In the genomic region with DNA sequence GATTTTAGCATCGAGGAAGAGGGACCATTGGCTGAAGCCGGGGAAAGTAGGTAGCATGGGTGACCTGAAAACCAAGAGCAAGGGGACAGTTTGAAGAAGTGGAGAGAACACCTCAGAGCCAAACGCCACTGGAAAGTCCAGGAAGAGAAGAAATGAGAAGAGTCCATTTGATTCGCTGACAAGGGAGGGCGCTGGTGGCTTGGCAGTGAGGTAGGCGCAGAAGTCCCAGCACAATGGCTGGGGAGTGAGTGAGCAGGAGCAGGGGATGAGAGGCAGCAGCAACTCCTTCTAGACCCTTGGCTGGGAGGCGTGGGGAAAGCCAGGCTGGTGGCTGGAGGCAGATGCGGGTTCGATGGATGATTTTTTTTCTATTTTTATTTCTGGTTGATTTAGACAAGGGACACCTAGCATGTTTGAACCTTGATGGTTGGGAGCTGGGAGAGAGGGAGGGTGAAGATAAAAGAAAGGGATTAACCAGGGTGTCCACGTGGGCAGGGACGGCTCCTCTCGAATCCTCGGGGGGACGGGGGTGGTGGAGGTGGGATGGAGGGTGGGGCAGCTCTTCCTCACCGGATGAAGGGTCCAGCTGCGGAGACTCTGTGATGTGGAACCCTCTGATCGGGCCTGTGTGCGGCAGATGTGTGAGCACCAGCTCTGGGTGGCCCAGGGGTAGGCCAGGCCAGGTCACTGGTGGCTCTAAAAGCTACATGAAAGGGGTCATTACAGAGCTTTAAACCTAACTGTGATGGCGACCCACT, we compare ENCODE assay signal across 11 cellular contexts.
DNase-seq lines count a peak whose midpoint lies in the region; ATAC-seq and TF ChIP-seq lines count a peak whose summit lies in the region.
"Had no signal": no experiment of that assay in that cellular context is flagged by ENCODE, and none has a peak within 500 bp of the region (broad histone marks: within the 10 kb centered on the region; RNA-seq: fewer than 3 reads in every experiment).

No MANE protein-coding gene starts in this region.

- H3K4me1 ChIP-seq in OCI-LY1 (ENCODE audit: insufficient read depth, low read length, severe bottlenecking) (peaks cover 59% of the 10 kb centered on the region), smooth muscle cell (ENCODE audit: low read depth) (no peaks in the 10 kb centered on the region)

- no peaks in the 10 kb centered on the region for H3K9me3 ChIP-seq in OCI-LY1 (ENCODE audit: low read length)
- H3K9me3 ChIP-seq in smooth muscle cell (replicated peaks; ENCODE audit: low read depth) = no peaks in the 10 kb centered on the region

- no peaks in the 10 kb centered on the region for H3K4me1 Mint-ChIP-seq in activated CD4-positive, alpha-beta T cell treated with anti-CD3 and anti-CD28 coated beads for 36 hours
- H3K4me1 Mint-ChIP-seq in central memory CD8-positive, alpha-beta T cell = peaks cover 13% of the 10 kb centered on the region

- intact Hi-C loops in activated CD4-positive, alpha-beta T cell treated with anti-CD3 and anti-CD28 coated beads for 36 hours (cut with DNase I, micrococcal nuclease) = loop anchor here in 1 of 2 experiments (10.0 kb wide), 1 partner anchor 706 kb away; no protein-coding TSS in a partner anchor

- no peaks in the 10 kb centered on the region for H3K36me3 Mint-ChIP-seq in activated CD4-positive, alpha-beta T cell treated with anti-CD3 and anti-CD28 coated beads for 36 hours (ENCODE audit: low read depth)
- H3K36me3 Mint-ChIP-seq in central memory CD8-positive, alpha-beta T cell (ENCODE audit: insufficient read depth) = peaks cover 12% of the 10 kb centered on the region
- H3K36me3 Mint-ChIP-seq: type B pancreatic cell had no signal

- H3K9ac ChIP-seq in OCI-LY1 (ENCODE audit: low read length) (peak overlapping the region; percentile 26; the same call in 1 of the 2 replicates), smooth muscle cell (ENCODE audit: low read depth) (no peak overlapping the region)

- peak overlapping the region; percentile 11 for H3K27ac Mint-ChIP-seq in activated CD4-positive, alpha-beta T cell treated with anti-CD3 and anti-CD28 coated beads for 36 hours
- H3K27ac Mint-ChIP-seq in central memory CD8-positive, alpha-beta T cell (ENCODE audit: low read depth) = peak overlapping the region; percentile 16
- H3K27ac Mint-ChIP-seq: type B pancreatic cell had no signal

- H3K27ac ChIP-seq in OCI-LY1 (ENCODE audit: low read depth, low read length, poor library complexity, severe bottlenecking) = peak overlapping the region; percentile 98
- no peak overlapping the region for H3K27ac ChIP-seq in smooth muscle cell (ENCODE audit: low read depth)
- H3K27ac ChIP-seq: dorsolateral prefrontal cortex had no signal

- H3K27me3 ChIP-seq in OCI-LY1 (ENCODE audit: insufficient read depth, low read length) (0 out of 2 replicates have a peak, but pooled peaks cover 5% of the 10 kb centered on the region), smooth muscle cell (ENCODE audit: low read depth) (no peaks in the 10 kb centered on the region)

- H3F3A ChIP-seq in OCI-LY1 (ENCODE audit: insufficient read depth, low read length) = peaks cover 3% of the 10 kb centered on the region; the same call in 1 of the 2 replicates
- H3F3A ChIP-seq in smooth muscle cell (ENCODE audit: low read depth) = peaks cover 2% of the 10 kb centered on the region

- H3K36me3 ChIP-seq in OCI-LY1 (ENCODE audit: insufficient read depth, low read length) (no peaks in the 10 kb centered on the region), smooth muscle cell (ENCODE audit: low read depth) (no peaks in the 10 kb centered on the region)

- peak; percentile 63 for ATAC-seq in activated CD4-positive, alpha-beta T cell treated with anti-CD3 and anti-CD28 coated beads for 36 hours
- no peak for ATAC-seq in central memory CD8-positive, alpha-beta T cell (replicated peaks; ENCODE audit: extremely low read depth, poor library complexity, severe bottlenecking)
- no peak for ATAC-seq in GM19452 (IDR thresholded peaks at IDR 0.05; ENCODE audit: unreplicated experiment)
- ATAC-seq in GM18868 (IDR thresholded peaks at IDR 0.05; ENCODE audit: unreplicated experiment) = no peak

- H3K4me3 Mint-ChIP-seq in activated CD4-positive, alpha-beta T cell treated with anti-CD3 and anti-CD28 coated beads for 36 hours = no peak overlapping the region
- no peak overlapping the region for H3K4me3 Mint-ChIP-seq in central memory CD8-positive, alpha-beta T cell
- H3K4me3 Mint-ChIP-seq: type B pancreatic cell had no signal

- peak; percentile 61 for TF ChIP-seq CTCF in OCI-LY1 (IDR thresholded peaks at IDR 0.05; ENCODE audit: low read length)
- peak; percentile 14 for TF ChIP-seq CTCF in smooth muscle cell (IDR thresholded peaks at IDR 0.05; ENCODE audit: borderline replicate concordance, insufficient read depth, poor library complexity, severe bottlenecking)

- H3K4me2 ChIP-seq in OCI-LY1 (ENCODE audit: low read length) (peak overlapping the region; percentile 35; the same call in 1 of the 2 replicates), smooth muscle cell (no peak overlapping the region)

- CTCF ChIA-PET in activated CD4-positive, alpha-beta T cell treated with anti-CD3 and anti-CD28 coated beads for 36 hours (lab: Charles Lee) = interaction anchor here (0.7 to 1.8 kb wide), 3 partner anchors 8 to 216 kb away, joined by 3 to 9 read pairs (median 4); no protein-coding TSS in a partner anchor

- H3K27me3 Mint-ChIP-seq in activated CD4-positive, alpha-beta T cell treated with anti-CD3 and anti-CD28 coated beads for 36 hours = no peaks in the 10 kb centered on the region
- H3K27me3 Mint-ChIP-seq in central memory CD8-positive, alpha-beta T cell = no peaks in the 10 kb centered on the region

- H3K79me2 ChIP-seq in OCI-LY1 (ENCODE audit: insufficient read depth, low read length) = no peaks in the 10 kb centered on the region
- H3K79me2 ChIP-seq in smooth muscle cell (ENCODE audit: low read depth) = no peaks in the 10 kb centered on the region

- DNase-seq in activated CD4-positive, alpha-beta T cell treated with anti-CD3 and anti-CD28 coated beads for 36 hours = peak; percentile 61
- no peak for DNase-seq in activated CD4-positive, alpha-beta T cell treated with anti-CD3 and anti-CD28 coated beads for 4 hours
- no peak for DNase-seq in central memory CD8-positive, alpha-beta T cell (ENCODE audit: low spot score in 2 of 2)
- DNase-seq in smooth muscle cell (lab: John Stamatoyannopoulos, UW; ENCODE audit: unreplicated experiment) = no peak
- no peak for DNase-seq in NK-92 treated with Interleukin-12 subunit alpha and Interleukin-12 subunit beta, amount 100 ng/mL, for 24 hours (lab: John Stamatoyannopoulos, UW)
- DNase-seq: dorsolateral prefrontal cortex, NCI-H1105 had no signal

- no peak overlapping the region for H2AFZ ChIP-seq in OCI-LY1 (ENCODE audit: low read length)
- no peak overlapping the region for H2AFZ ChIP-seq in smooth muscle cell (ENCODE audit: low read depth)

- no peaks in the 10 kb centered on the region for H4K20me1 ChIP-seq in OCI-LY1 (ENCODE audit: insufficient read depth, low read length)
- H4K20me1 ChIP-seq in smooth muscle cell (ENCODE audit: low read depth) = no peaks in the 10 kb centered on the region

- H3K9me3 Mint-ChIP-seq in activated CD4-positive, alpha-beta T cell treated with anti-CD3 and anti-CD28 coated beads for 36 hours (ENCODE audit: low read depth) = no peaks in the 10 kb centered on the region
- H3K9me3 Mint-ChIP-seq in central memory CD8-positive, alpha-beta T cell = no peaks in the 10 kb centered on the region
- H3K9me3 Mint-ChIP-seq: type B pancreatic cell had no signal

- WGBS in smooth muscle cell (ENCODE audit: low lambda C conversion rate) = 93% methylated on average over 19 of the region's 19 CpGs

- POLR2A ChIA-PET in activated CD4-positive, alpha-beta T cell treated with anti-CD3 and anti-CD28 coated beads for 36 hours (lab: Charles Lee) = no interaction called here

- H3K9me2 ChIP-seq in OCI-LY1 (ENCODE audit: low read depth, low read length) = no peaks in the 10 kb centered on the region

- H3K4me3 ChIP-seq in OCI-LY1 (ENCODE audit: low read depth, low read length, poor library complexity, severe bottlenecking) = peak overlapping the region; percentile 27
- H3K4me3 ChIP-seq in smooth muscle cell = no peak overlapping the region
- H3K4me3 ChIP-seq: dorsolateral prefrontal cortex had no signal
